1 cellular context compared by ENCODE assay signal in genomic region chr14:91331761-91332447, GRCh38.
TF ChIP-seq lines count a peak whose summit lies in the region.

No MANE protein-coding gene starts in this region.

TF ChIP-seq in WTC11, 78 proteins besides CTCF, POLR2A, EP300 and RAD21 (continued from another document):
- TF ChIP-seq ARID4B (CRISPR knock-in tag; IDR thresholded peaks at IDR 0.05; ENCODE audit: borderline replicate concordance), result no peak
- no peak for TF ChIP-seq ATF2 (CRISPR knock-in tag; IDR thresholded peaks at IDR 0.05; ENCODE audit: borderline replicate concordance, low read depth)
- no peak for TF ChIP-seq USF1 (CRISPR knock-in tag; IDR thresholded peaks at IDR 0.05)
- no peak for TF ChIP-seq ZBTB21 (CRISPR knock-in tag; IDR thresholded peaks at IDR 0.05; ENCODE audit: borderline replicate concordance)
- TF ChIP-seq ZMAT4 (CRISPR knock-in tag; IDR thresholded peaks at IDR 0.05), result no peak
- TF ChIP-seq ZNF138 (CRISPR knock-in tag; conservative IDR thresholded peaks at IDR 0.05), result no peak
TF ChIP-seq in WTC11: peak in this region for 0.
